1 cellular context compared by ENCODE assay signal in the genomic region with DNA sequence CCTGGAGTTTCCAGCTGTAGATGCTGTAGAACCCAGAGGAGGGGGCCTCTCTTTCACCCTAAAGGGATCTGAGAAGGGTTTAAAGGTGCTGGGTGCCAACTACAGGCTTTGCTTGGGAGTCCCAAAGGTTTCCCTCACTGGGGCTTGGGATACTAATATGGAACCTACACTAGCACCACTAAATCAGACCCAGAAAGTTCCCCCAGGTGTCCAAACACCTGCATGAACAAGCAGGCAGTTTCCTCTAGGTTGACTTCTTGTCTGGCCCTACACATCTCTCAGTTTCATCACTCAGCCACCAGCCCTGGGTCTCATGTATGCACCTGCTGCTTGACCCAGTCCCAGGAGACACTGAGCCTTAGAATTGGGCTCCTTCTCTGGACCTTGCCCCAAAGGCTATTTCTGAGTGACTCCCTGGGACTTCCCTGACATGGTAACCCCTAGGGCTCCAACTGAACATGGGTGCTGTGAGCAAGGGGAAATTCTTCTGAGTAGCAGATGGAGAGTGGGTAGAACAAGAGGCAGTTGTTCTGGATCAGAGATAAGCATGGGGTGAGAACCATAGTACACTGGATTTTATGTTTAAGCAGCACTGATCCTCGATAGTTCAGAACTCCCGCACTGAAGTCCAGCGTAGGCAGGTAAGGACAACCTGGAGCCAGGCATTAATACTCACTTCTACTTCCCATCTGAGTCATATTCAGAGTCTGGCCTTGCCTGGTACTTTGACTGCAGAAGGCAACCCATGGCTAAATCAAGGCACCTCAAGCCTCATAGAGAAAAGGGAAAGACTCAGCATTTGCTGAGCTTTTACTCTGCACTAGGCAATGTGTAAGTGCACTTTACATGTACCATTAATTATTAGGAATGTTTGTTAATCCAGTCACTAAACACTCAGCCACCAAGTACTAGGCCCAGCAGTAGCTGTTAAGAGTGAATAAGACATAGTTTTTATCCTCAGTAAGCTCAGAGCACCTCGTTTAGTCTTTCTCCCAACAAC.
TF ChIP-seq lines count a peak whose summit lies in the region.

No MANE protein-coding gene starts in this region.

TF ChIP-seq in HepG2, 621 proteins besides CTCF, POLR2A, EP300 and RAD21 (continued from another document and continues in another):
- no peak for TF ChIP-seq ZBTB40 (IDR thresholded peaks at IDR 0.05)
- TF ChIP-seq ZBTB40 (CRISPR knock-in tag; IDR thresholded peaks at IDR 0.05) = peak; percentile 42; the same call in 1 of the 2 replicates
- no peak for TF ChIP-seq ZFP90 (CRISPR knock-in tag; IDR thresholded peaks at IDR 0.05; ENCODE audit: borderline replicate concordance)
- TF ChIP-seq, protein P1, sequence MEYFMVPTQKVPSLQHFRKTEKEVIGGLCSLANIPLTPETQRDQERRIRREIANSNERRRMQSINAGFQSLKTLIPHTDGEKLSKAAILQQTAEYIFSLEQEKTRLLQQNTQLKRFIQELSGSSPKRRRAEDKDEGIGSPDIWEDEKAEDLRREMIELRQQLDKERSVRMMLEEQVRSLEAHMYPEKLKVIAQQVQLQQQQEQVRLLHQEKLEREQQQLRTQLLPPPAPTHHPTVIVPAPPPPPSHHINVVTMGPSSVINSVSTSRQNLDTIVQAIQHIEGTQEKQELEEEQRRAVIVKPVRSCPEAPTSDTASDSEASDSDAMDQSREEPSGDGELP (IDR thresholded peaks at IDR 0.05; ENCODE audit: borderline replicate concordance, low read depth) = no peak
- no peak for TF ChIP-seq MNT (IDR thresholded peaks at IDR 0.05)
- TF ChIP-seq E2F5 (CRISPR knock-in tag; conservative IDR thresholded peaks at IDR 0.05) = no peak
- TF ChIP-seq TMF1 (CRISPR knock-in tag; IDR thresholded peaks at IDR 0.05; ENCODE audit: low read depth) = no peak
- no peak for TF ChIP-seq MZF1 (CRISPR knock-in tag; IDR thresholded peaks at IDR 0.05; ENCODE audit: borderline replicate concordance)
- TF ChIP-seq ZNF101 (CRISPR knock-in tag; IDR thresholded peaks at IDR 0.05; ENCODE audit: borderline replicate concordance, low read depth) = no peak
- TF ChIP-seq ZBTB14 (CRISPR knock-in tag; IDR thresholded peaks at IDR 0.05) = no peak
- TF ChIP-seq PTBP1 (IDR thresholded peaks at IDR 0.05; ENCODE audit: low read depth, low read length, poor library complexity, severe bottlenecking) = no peak
- TF ChIP-seq CHCHD3 (CRISPR knock-in tag; IDR thresholded peaks at IDR 0.05) = no peak
- no peak for TF ChIP-seq PHF20 (CRISPR knock-in tag; IDR thresholded peaks at IDR 0.05)
- no peak; the same call in 1 of the 2 replicates for TF ChIP-seq ZNF605 (CRISPR knock-in tag; IDR thresholded peaks at IDR 0.05)
- TF ChIP-seq ZNF326 (CRISPR knock-in tag; IDR thresholded peaks at IDR 0.05; ENCODE audit: borderline replicate concordance) = no peak
- no peak for TF ChIP-seq SUZ12 (IDR thresholded peaks at IDR 0.05; ENCODE audit: low read depth, low read length)
- no peak for TF ChIP-seq ZNF30 (CRISPR knock-in tag; IDR thresholded peaks at IDR 0.05)
- TF ChIP-seq ZNF609 (CRISPR knock-in tag; IDR thresholded peaks at IDR 0.05; ENCODE audit: borderline replicate concordance) = no peak
- no peak for TF ChIP-seq ZNF230 (CRISPR knock-in tag; IDR thresholded peaks at IDR 0.05)
- TF ChIP-seq ZNF850 (CRISPR knock-in tag; conservative IDR thresholded peaks at IDR 0.05) = no peak
- no peak for TF ChIP-seq NR2F6 (IDR thresholded peaks at IDR 0.05)
- TF ChIP-seq NR2F6 (CRISPR knock-in tag; IDR thresholded peaks at IDR 0.05) = no peak
- no peak for TF ChIP-seq CBFB (CRISPR knock-in tag; IDR thresholded peaks at IDR 0.05)
- no peak for TF ChIP-seq ZNF431 (CRISPR knock-in tag; IDR thresholded peaks at IDR 0.05; ENCODE audit: borderline replicate concordance, low read depth)
- peak; percentile 38 for TF ChIP-seq MED8 (CRISPR knock-in tag; IDR thresholded peaks at IDR 0.05; ENCODE audit: insufficient replicate concordance)
- no peak for TF ChIP-seq ZNF484 (CRISPR knock-in tag; IDR thresholded peaks at IDR 0.05; ENCODE audit: borderline replicate concordance, low read depth)
- TF ChIP-seq, protein P2, sequence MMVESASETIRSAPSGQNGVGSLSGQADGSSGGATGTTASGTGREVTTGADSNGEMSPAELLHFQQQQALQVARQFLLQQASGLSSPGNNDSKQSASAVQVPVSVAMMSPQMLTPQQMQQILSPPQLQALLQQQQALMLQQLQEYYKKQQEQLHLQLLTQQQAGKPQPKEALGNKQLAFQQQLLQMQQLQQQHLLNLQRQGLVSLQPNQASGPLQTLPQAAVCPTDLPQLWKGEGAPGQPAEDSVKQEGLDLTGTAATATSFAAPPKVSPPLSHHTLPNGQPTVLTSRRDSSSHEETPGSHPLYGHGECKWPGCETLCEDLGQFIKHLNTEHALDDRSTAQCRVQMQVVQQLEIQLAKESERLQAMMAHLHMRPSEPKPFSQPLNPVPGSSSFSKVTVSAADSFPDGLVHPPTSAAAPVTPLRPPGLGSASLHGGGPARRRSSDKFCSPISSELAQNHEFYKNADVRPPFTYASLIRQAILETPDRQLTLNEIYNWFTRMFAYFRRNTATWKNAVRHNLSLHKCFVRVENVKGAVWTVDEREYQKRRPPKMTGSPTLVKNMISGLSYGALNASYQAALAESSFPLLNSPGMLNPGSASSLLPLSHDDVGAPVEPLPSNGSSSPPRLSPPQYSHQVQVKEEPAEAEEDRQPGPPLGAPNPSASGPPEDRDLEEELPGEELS (CRISPR knock-in tag; IDR thresholded peaks at IDR 0.05) = no peak
- TF ChIP-seq ZFP62 (CRISPR knock-in tag; IDR thresholded peaks at IDR 0.05) = no peak
- no peak for TF ChIP-seq ASH2L (IDR thresholded peaks at IDR 0.05; ENCODE audit: insufficient read length, low read depth, low read length)
- no peak for TF ChIP-seq ZNF354B (CRISPR knock-in tag; IDR thresholded peaks at IDR 0.05)
- TF ChIP-seq ZBTB3 (CRISPR knock-in tag; IDR thresholded peaks at IDR 0.05; ENCODE audit: borderline replicate concordance, low read depth) = no peak
- no peak for TF ChIP-seq ZBTB21 (CRISPR knock-in tag; IDR thresholded peaks at IDR 0.05)
- TF ChIP-seq GTF3A (CRISPR knock-in tag; conservative IDR thresholded peaks at IDR 0.05) = no peak; the same call in 1 of the 2 replicates
- no peak for TF ChIP-seq ZFP36L1 (CRISPR knock-in tag; IDR thresholded peaks at IDR 0.05)
- TF ChIP-seq NFE2L1 (CRISPR knock-in tag; IDR thresholded peaks at IDR 0.05; ENCODE audit: borderline replicate concordance) = no peak
- TF ChIP-seq ZNF224 (CRISPR knock-in tag; IDR thresholded peaks at IDR 0.05) = 0 out of 2 replicates have a peak, but pooled peaks have one; percentile 62
